Comparison of ENCODE assay signal across 9 cellular contexts in genomic region chr5:172903790-172904189, GRCh38. TPM values are rescaled to one million over a fixed set of nuclear protein-coding genes. Genes with fewer than 3 reads are reported as not detected.
A peak's percentile ranks its signal among the peaks of the same experiment; 100 is the strongest.
DNase-seq lines count a peak whose midpoint lies in the region; ATAC-seq, FAIRE-seq and TF ChIP-seq lines count a peak whose summit lies in the region.
"Had no signal": no experiment of that assay in that cellular context is flagged by ENCODE, and none has a peak within 500 bp of the region (broad histone marks: within the 10 kb centered on the region; RNA-seq: fewer than 3 reads in every experiment).

No MANE protein-coding gene starts in this region.

- H3K79me2 ChIP-seq in astrocyte (ENCODE audit: insufficient read depth, low read length) = peaks cover 14% of the 10 kb centered on the region

- H3K27ac Mint-ChIP-seq in astrocyte (ENCODE audit: unreplicated experiment) = peak overlapping the region; percentile 90
- H3K27ac Mint-ChIP-seq: activated B cell treated with CpG ODN at 0.5 μM for 24 hours had no signal

- peaks cover 15% of the 10 kb centered on the region for H3K36me3 Mint-ChIP-seq in astrocyte (ENCODE audit: low read depth, unreplicated experiment)

- H3K27ac ChIP-seq in astrocyte (ENCODE audit: low read depth, low read length) (peak overlapping the region; percentile 100), testis (peak overlapping the region; percentile 91 to 92), dorsolateral prefrontal cortex (peak overlapping the region in 28 of 59 donors; percentile 20 to 91 (median 77))

- H3K9me3 Mint-ChIP-seq in astrocyte (ENCODE audit: unreplicated experiment) = no peaks in the 10 kb centered on the region
- H3K9me3 Mint-ChIP-seq: activated B cell treated with CpG ODN at 0.5 μM for 24 hours had no signal

- H3K4me1 ChIP-seq in astrocyte (ENCODE audit: insufficient read depth, low read length) (peaks cover 80% of the 10 kb centered on the region), testis (peaks cover 51% of the 10 kb centered on the region)
- H3K4me1 ChIP-seq: HAP-1 had no signal

- peak overlapping the region; percentile 60 for H3K4me2 ChIP-seq in astrocyte (ENCODE audit: low read length)

- no peak for TF ChIP-seq CTCF in astrocyte (IDR thresholded peaks at IDR 0.05; ENCODE audit: insufficient read depth, low read depth, low read length)
- TF ChIP-seq CTCF in testis (IDR thresholded peaks at IDR 0.05) = no peak
- TF ChIP-seq CTCF in dorsolateral prefrontal cortex (IDR thresholded peaks at IDR 0.05 in 54 of 56, conservative IDR thresholded peaks at IDR 0.05 in 2 of 56; ENCODE audit: low read depth in 1 of 56, partially characterized antibody in 56 of 56) = no peak

- 57 to 66% methylated on average over 4 of the region's 4 CpGs for WGBS in testis, 2 donors

- H3K4me3 ChIP-seq in astrocyte (ENCODE audit: insufficient read depth, low read depth, low read length) (no peak overlapping the region), testis (no peak overlapping the region), dorsolateral prefrontal cortex (no peak overlapping the region)
- H3K4me3 ChIP-seq: HAP-1 had no signal

- FAIRE-seq in HTR-8/SVneo (lab: Jason Lieb, UNC) (peak; percentile 72), astrocyte (lab: Jason Lieb, UNC) (peak; percentile 39)

- peak overlapping the region; percentile 31 for H3K4me3 Mint-ChIP-seq in astrocyte (ENCODE audit: unreplicated experiment)
- H3K4me3 Mint-ChIP-seq: activated B cell treated with CpG ODN at 0.5 μM for 24 hours had no signal

- H3K27me3 Mint-ChIP-seq in astrocyte (ENCODE audit: low read depth, unreplicated experiment) = no peaks in the 10 kb centered on the region
- H3K27me3 Mint-ChIP-seq: activated B cell treated with CpG ODN at 0.5 μM for 24 hours had no signal

- H4K20me1 ChIP-seq in astrocyte (ENCODE audit: insufficient read depth, low read length) = no peaks in the 10 kb centered on the region

- peak overlapping the region; percentile 90 for H3K9ac ChIP-seq in astrocyte (ENCODE audit: low read length)

- intact Hi-C loops in left colon (cut with DNase I, micrococcal nuclease) (loop anchor here in 1 of 2 donors (10.0 kb wide), 1 partner anchor 49 kb away; no protein-coding TSS in a partner anchor), testis (cut with DNase I; ENCODE audit: low total_unique reads) (loop anchor here (5.0 kb wide), 2 partner anchors 36 to 136 kb away; no protein-coding TSS in a partner anchor), dorsolateral prefrontal cortex (cut with DNase I) (loop anchor here in 1 of 2 donors (5.0 to 10.0 kb wide), 3 partner anchors 36 to 189 kb away; partner anchors contain the start of gene DUSP1)

- DNase-seq in HTR-8/SVneo (ENCODE audit: insufficient read length, low spot score) (peak; percentile 43), astrocyte (ENCODE audit: low read depth) (peak; percentile 96), left colon (peak; percentile 81 to 85), testis (peak; percentile 57), RPMI8226 (no peak), dorsolateral prefrontal cortex (no peak)
- DNase-seq: activated B cell treated with CpG ODN at 0.5 μM for 24 hours had no signal

- H2AFZ ChIP-seq in astrocyte (ENCODE audit: low read depth, low read length) = no peak overlapping the region

- H3K9me3 ChIP-seq in astrocyte (ENCODE audit: insufficient read depth, low read depth, low read length) (no peaks in the 10 kb centered on the region), testis (no peaks in the 10 kb centered on the region)
- H3K9me3 ChIP-seq: HAP-1 had no signal

- peaks cover 48% of the 10 kb centered on the region for H3K4me1 Mint-ChIP-seq in astrocyte (ENCODE audit: low read depth, unreplicated experiment)

- peak; percentile 64 for ATAC-seq in left colon
- ATAC-seq in HG02938 (IDR thresholded peaks at IDR 0.05; ENCODE audit: unreplicated experiment) = no peak

- TF ChIP-seq POLR2A in testis (IDR thresholded peaks at IDR 0.05) = no peak

- H3K36me3 ChIP-seq in astrocyte (ENCODE audit: insufficient read depth, low read length) = no peaks in the 10 kb centered on the region
- H3K36me3 ChIP-seq in testis (ENCODE audit: low read depth, missing control alignments) = no peaks in the 10 kb centered on the region
- H3K36me3 ChIP-seq: HAP-1 had no signal

- H3K27me3 ChIP-seq in astrocyte (ENCODE audit: insufficient read depth, low read length) (no peaks in the 10 kb centered on the region), testis (no peaks in the 10 kb centered on the region), dorsolateral prefrontal cortex (no peaks in the 10 kb centered on the region)

RNA-seq across cellular contexts. Expression of gene RPL26L1, which starts 55.4 kb away (rescaled TPM):
- total RNA-seq in astrocyte (50.6 and 54.3 TPM in 2 replicates), left colon (10 to 100 TPM; 19.1 to 25.4 TPM), testis (10 to 100 TPM; 63.0 to 67.3 TPM), dorsolateral prefrontal cortex (10 to 100 TPM; 13.1 to 36.0 (median 24.4) TPM)
- polyA plus RNA-seq in testis (ENCODE audit: insufficient read depth, low read depth, low replicate concordance) = 164 TPM

Comparison
In these comparisons a context has a peak if more than half of its experiments do, and no peak if none do; other contexts are left out.
1. DNase-seq: peak in HTR-8/SVneo (single experiment), astrocyte (single experiment), left colon (2 of 2) and testis (single experiment); none in RPMI8226 (single experiment) and dorsolateral prefrontal cortex (0 of 10).